ENCODE assay signal across 20 cellular contexts in genomic region chr11:64410396-64410718, GRCh38.
"Had no signal": no experiment of that assay in that cellular context is flagged by ENCODE, and none has a peak within 500 bp of the region (broad histone marks: within the 10 kb centered on the region; RNA-seq: fewer than 3 reads in every experiment).

No MANE protein-coding gene starts in this region.

- H3K27ac ChIP-seq: body of pancreas, coronary artery, esophagus muscularis mucosa, lower lobe of right lung, neutrophil, skin epidermis had no signal

- H3K27me3 ChIP-seq: body of pancreas, esophagus muscularis mucosa, transverse colon had no signal

- DNase-seq: activated CD4-positive, alpha-beta T cell treated with anti-CD3 and anti-CD28 coated beads, Interleukin-2, amount 10 ng/mL, durations not matched to agents 24 days and 14 days; activated CD8-positive, alpha-beta memory T cell treated with anti-CD3 and anti-CD28 coated beads, Interleukin-2, amount 50 U/mL, for 4 hours; activated CD8-positive, alpha-beta T cell treated with anti-CD3 and anti-CD28 coated beads, Interleukin-2, amount 10 ng/mL, durations not matched to agents 7 days and 5 days; activated gamma-delta T cell treated with Interleukin-2 at 50 U/mL for 16 hours; activated T-cell treated with anti-CD3 and anti-CD28 coated beads, Interleukin-2, amount 50 U/mL, for 72 hours; amniotic stem cell; central memory CD4-positive, alpha-beta T cell; effector CD4-positive, alpha-beta T cell; kidney glomerular epithelial cell; lower lobe of right lung; stimulated activated CD4-positive, alpha-beta T cell treated with anti-CD3 and anti-CD28 coated beads, Interleukin-4, amount 100 ng/mL, for 4 hours; stimulated activated CD8-positive, alpha-beta memory T cell treated with anti-CD3 and anti-CD28 coated beads, Interleukin-4, amount 100 ng/mL, for 48 hours; stimulated activated naive CD8-positive, alpha-beta T cell treated with anti-CD3 and anti-CD28 coated beads, Interleukin-15, Interleukin-2, amounts not matched to agents 100 U/mL and 50 U/mL, for 24 hours; T-helper 17 cell had no signal

- H3K9me3 ChIP-seq: body of pancreas, esophagus muscularis mucosa, lower lobe of right lung, neutrophil, transverse colon had no signal

- ATAC-seq: activated CD8-positive, alpha-beta T cell treated with anti-CD3 and anti-CD28 coated beads, Interleukin-2, amount 10 ng/mL, durations not matched to agents 7 days and 5 days; activated T-cell treated with anti-CD3 and anti-CD28 coated beads, Interleukin-2, amount 50 U/mL, for 72 hours; body of pancreas; stimulated activated naive CD8-positive, alpha-beta T cell treated with anti-CD3 and anti-CD28 coated beads, Interleukin-15, Interleukin-2, amounts not matched to agents 100 U/mL and 50 U/mL, for 24 hours; T-helper 17 cell had no signal

- H3K4me1 ChIP-seq: body of pancreas had no signal

- H3K36me3 ChIP-seq: esophagus muscularis mucosa, lower lobe of right lung, neutrophil, transverse colon had no signal

- H3K4me3 ChIP-seq: body of pancreas, coronary artery, esophagus muscularis mucosa, lower lobe of right lung, skin epidermis, transverse colon had no signal
